Comparison of ENCODE assay signal across 26 cellular contexts in the genomic region with DNA sequence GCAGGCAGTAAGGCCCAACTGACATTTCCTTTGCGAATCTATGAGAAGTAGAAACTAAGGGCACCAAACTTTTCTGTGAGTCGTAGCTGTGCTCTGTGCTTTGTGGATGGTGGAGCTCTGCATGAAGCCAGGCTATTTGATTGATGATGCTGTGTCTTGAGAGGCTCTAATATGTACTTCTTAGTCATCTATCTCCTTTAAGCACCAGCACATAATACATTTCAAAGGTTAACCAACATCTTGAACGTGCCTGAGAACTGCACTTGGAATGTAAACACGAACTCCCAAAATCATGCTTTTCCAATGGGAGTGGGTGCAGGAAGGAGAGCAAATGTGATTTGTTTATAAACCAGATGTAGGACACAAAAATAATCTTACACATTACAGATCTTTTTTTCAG.
DNase-seq lines count a peak whose midpoint lies in the region; ATAC-seq and TF ChIP-seq lines count a peak whose summit lies in the region.
"Had no signal": no experiment of that assay in that cellular context is flagged by ENCODE, and none has a peak within 500 bp of the region (broad histone marks: within the 10 kb centered on the region; RNA-seq: fewer than 3 reads in every experiment).

No MANE protein-coding gene starts in this region.

- no peaks in the 10 kb centered on the region for H3K9me3 Mint-ChIP-seq in HFFc6
- no peaks in the 10 kb centered on the region for H3K9me3 Mint-ChIP-seq in activated naive CD8-positive, alpha-beta T cell treated with anti-CD3 and anti-CD28 coated beads for 36 hours
- H3K9me3 Mint-ChIP-seq: activated B cell treated with CpG ODN at 0.5 μM for 24 hours; activated CD4-positive, alpha-beta memory T cell treated with anti-CD3 and anti-CD28 coated beads, Interleukin-2, amount 10 ng/mL, durations not matched to agents 7 days and 5 days; activated naive CD8-positive, alpha-beta T cell treated with anti-CD3 and anti-CD28 coated beads, Interleukin-2, amount 50 U/mL, for 24 hours; CD8-positive, alpha-beta memory T cell; natural killer cell treated with Interleukin-12 subunit alpha and Interleukin-12 subunit beta and Interleukin-15 and Interleukin-18, amount 100 ng/mL, for 72 hours had no signal

- no peak overlapping the region for H3K4me3 ChIP-seq in astrocyte of the cerebellum (ENCODE audit: low read depth, low read length)
- H3K4me3 ChIP-seq: colonic mucosa, esophagus squamous epithelium, GM23248, heart right ventricle had no signal

- no peaks in the 10 kb centered on the region; the same call in 1 of the 2 replicates for H3K36me3 Mint-ChIP-seq in HFFc6 (ENCODE audit: low read depth)
- no peaks in the 10 kb centered on the region for H3K36me3 Mint-ChIP-seq in activated naive CD8-positive, alpha-beta T cell treated with anti-CD3 and anti-CD28 coated beads for 36 hours
- H3K36me3 Mint-ChIP-seq: CD8-positive, alpha-beta memory T cell; natural killer cell treated with Interleukin-12 subunit alpha and Interleukin-12 subunit beta and Interleukin-15 and Interleukin-18, amount 100 ng/mL, for 72 hours had no signal

- TF ChIP-seq CTCF in HFFc6 (IDR thresholded peaks at IDR 0.05) (no peak), astrocyte of the cerebellum (IDR thresholded peaks at IDR 0.05; ENCODE audit: low read depth, low read length, missing control alignments) (no peak)

- peaks cover 34% of the 10 kb centered on the region for H3K4me1 Mint-ChIP-seq in HFFc6 (ENCODE audit: low read depth)
- H3K4me1 Mint-ChIP-seq in activated naive CD8-positive, alpha-beta T cell treated with anti-CD3 and anti-CD28 coated beads for 36 hours: no peaks in the 10 kb centered on the region
- H3K4me1 Mint-ChIP-seq: activated B cell treated with CpG ODN at 0.5 μM for 24 hours; activated CD4-positive, alpha-beta memory T cell treated with anti-CD3 and anti-CD28 coated beads, Interleukin-2, amount 10 ng/mL, durations not matched to agents 7 days and 5 days; activated naive CD8-positive, alpha-beta T cell treated with anti-CD3 and anti-CD28 coated beads, Interleukin-2, amount 50 U/mL, for 24 hours; CD8-positive, alpha-beta memory T cell had no signal

- H3K27ac Mint-ChIP-seq in HFFc6: no peak overlapping the region
- H3K27ac Mint-ChIP-seq in activated naive CD8-positive, alpha-beta T cell treated with anti-CD3 and anti-CD28 coated beads for 36 hours: no peak overlapping the region
- H3K27ac Mint-ChIP-seq: activated B cell treated with CpG ODN at 0.5 μM for 24 hours; activated CD4-positive, alpha-beta memory T cell treated with anti-CD3 and anti-CD28 coated beads, Interleukin-2, amount 10 ng/mL, durations not matched to agents 7 days and 5 days; activated naive CD8-positive, alpha-beta T cell treated with anti-CD3 and anti-CD28 coated beads, Interleukin-2, amount 50 U/mL, for 24 hours; effector memory CD8-positive, alpha-beta T cell; natural killer cell treated with Interleukin-12 subunit alpha and Interleukin-12 subunit beta and Interleukin-15 and Interleukin-18, amount 100 ng/mL, for 72 hours had no signal

- H3K4me3 Mint-ChIP-seq in HFFc6: no peak overlapping the region
- H3K4me3 Mint-ChIP-seq in activated naive CD8-positive, alpha-beta T cell treated with anti-CD3 and anti-CD28 coated beads for 36 hours: no peak overlapping the region
- H3K4me3 Mint-ChIP-seq: activated B cell treated with CpG ODN at 0.5 μM for 24 hours; activated CD4-positive, alpha-beta memory T cell treated with anti-CD3 and anti-CD28 coated beads, Interleukin-2, amount 10 ng/mL, durations not matched to agents 7 days and 5 days; activated naive CD8-positive, alpha-beta T cell treated with anti-CD3 and anti-CD28 coated beads, Interleukin-2, amount 50 U/mL, for 24 hours; CD8-positive, alpha-beta memory T cell; effector memory CD8-positive, alpha-beta T cell; natural killer cell treated with Interleukin-12 subunit alpha and Interleukin-12 subunit beta and Interleukin-15 and Interleukin-18, amount 100 ng/mL, for 72 hours had no signal

- DNase-seq in AG08396 (ENCODE audit: low spot score): peak; percentile 20
- peak; percentile 11 for DNase-seq in HFFc6
- DNase-seq in astrocyte of the cerebellum (ENCODE audit: low read depth): peak; percentile 24
- peak; percentile 3 for DNase-seq in kidney glomerular epithelial cell (lab: John Stamatoyannopoulos, UW)
- DNase-seq in 8988T: no peak
- DNase-seq in activated naive CD8-positive, alpha-beta T cell treated with anti-CD3 and anti-CD28 coated beads for 36 hours: no peak
- DNase-seq in HuH-7 (ENCODE audit: low spot score): no peak
- DNase-seq: activated B cell treated with CpG ODN at 0.5 μM for 24 hours; activated CD4-positive, alpha-beta memory T cell treated with anti-CD3 and anti-CD28 coated beads, Interleukin-2, amount 10 ng/mL, durations not matched to agents 7 days and 5 days; activated effector memory CD4-positive, alpha-beta T cell treated with anti-CD3 and anti-CD28 coated beads, Interleukin-2, amount 50 U/mL, for 16 hours; activated naive CD8-positive, alpha-beta T cell treated with anti-CD3 and anti-CD28 coated beads, Interleukin-2, amount 50 U/mL, for 24 hours; CD8-positive, alpha-beta memory T cell; colonic mucosa; DMS53; effector memory CD8-positive, alpha-beta T cell; esophagus squamous epithelium; GM23248; heart right ventricle; MM.1S; NCI-H1436; NCI-H526; posterior cingulate gyrus; RPMI8226 had no signal

- no peak for ATAC-seq in GM19324 (IDR thresholded peaks at IDR 0.05; ENCODE audit: low FRiP score, unreplicated experiment)
- ATAC-seq: activated naive CD8-positive, alpha-beta T cell treated with anti-CD3 and anti-CD28 coated beads, Interleukin-2, amount 50 U/mL, for 24 hours; effector memory CD8-positive, alpha-beta T cell; heart right ventricle; left lobe of liver; natural killer cell treated with Interleukin-12 subunit alpha and Interleukin-12 subunit beta and Interleukin-15 and Interleukin-18, amount 100 ng/mL, for 72 hours had no signal

- no peaks in the 10 kb centered on the region; the same call in 1 of the 2 replicates for H3K27me3 Mint-ChIP-seq in HFFc6 (ENCODE audit: insufficient read depth)
- no peaks in the 10 kb centered on the region for H3K27me3 Mint-ChIP-seq in activated naive CD8-positive, alpha-beta T cell treated with anti-CD3 and anti-CD28 coated beads for 36 hours
- H3K27me3 Mint-ChIP-seq: activated B cell treated with CpG ODN at 0.5 μM for 24 hours; activated naive CD8-positive, alpha-beta T cell treated with anti-CD3 and anti-CD28 coated beads, Interleukin-2, amount 50 U/mL, for 24 hours; CD8-positive, alpha-beta memory T cell; effector memory CD8-positive, alpha-beta T cell had no signal

- in situ Hi-C loops in astrocyte of the cerebellum (cut with HindIII; ENCODE audit: low sequenced_read_pairs): no loop called here

Comparison
In these comparisons a context has a peak if more than half of its experiments do, and no peak if none do; other contexts are left out.
1. DNase-seq: peak in AG08396 (single experiment), HFFc6 (single experiment), astrocyte of the cerebellum (single experiment) and kidney glomerular epithelial cell (single experiment); none in 8988T (single experiment), activated naive CD8-positive, alpha-beta T cell treated with anti-CD3 and anti-CD28 coated beads for 36 hours (single experiment) and HuH-7 (single experiment).